1 cellular context compared by ENCODE assay signal in the genomic region with DNA sequence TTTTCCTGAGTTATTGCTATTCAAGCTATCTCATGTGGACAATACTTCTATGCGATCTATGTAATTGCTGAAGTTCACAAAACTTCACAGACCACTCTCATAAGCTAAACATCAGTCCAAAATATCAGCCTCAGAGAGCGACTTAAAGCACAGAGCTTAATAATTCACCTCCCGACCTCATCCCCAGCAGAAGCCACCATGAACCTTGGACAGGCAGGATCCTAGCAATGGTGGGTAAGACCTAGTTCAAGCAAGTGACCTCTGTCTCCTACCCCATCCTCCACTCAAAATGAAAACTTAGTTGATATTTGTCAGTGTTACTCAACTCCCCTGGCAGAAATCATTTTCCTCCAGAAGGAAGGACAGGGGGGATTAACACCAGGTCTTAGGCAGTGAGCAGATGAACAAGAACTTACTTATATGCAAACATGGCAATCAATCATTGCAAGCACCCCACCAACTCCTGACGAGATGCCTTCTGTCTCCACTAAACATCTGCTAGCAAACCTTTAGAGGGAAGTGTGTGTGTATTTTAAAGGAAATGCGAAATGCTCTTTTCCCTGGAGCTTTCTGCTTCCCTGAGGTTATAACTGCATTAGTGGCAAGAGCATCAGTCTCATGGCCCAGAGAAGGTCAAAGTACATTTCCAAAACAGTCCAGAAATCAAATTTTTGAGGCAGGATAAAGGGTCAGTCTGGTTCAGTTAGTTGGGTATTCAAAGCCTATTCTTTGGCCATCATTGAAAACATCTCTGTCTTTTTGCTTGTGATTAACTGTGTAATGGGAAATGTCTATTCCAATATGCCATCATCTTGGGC.
TF ChIP-seq lines count a peak whose summit lies in the region.

No MANE protein-coding gene starts in this region.

TF ChIP-seq in liver, 16 proteins besides CTCF, POLR2A, EP300 and RAD21 (continued from another document):
- TF ChIP-seq, protein P1, sequence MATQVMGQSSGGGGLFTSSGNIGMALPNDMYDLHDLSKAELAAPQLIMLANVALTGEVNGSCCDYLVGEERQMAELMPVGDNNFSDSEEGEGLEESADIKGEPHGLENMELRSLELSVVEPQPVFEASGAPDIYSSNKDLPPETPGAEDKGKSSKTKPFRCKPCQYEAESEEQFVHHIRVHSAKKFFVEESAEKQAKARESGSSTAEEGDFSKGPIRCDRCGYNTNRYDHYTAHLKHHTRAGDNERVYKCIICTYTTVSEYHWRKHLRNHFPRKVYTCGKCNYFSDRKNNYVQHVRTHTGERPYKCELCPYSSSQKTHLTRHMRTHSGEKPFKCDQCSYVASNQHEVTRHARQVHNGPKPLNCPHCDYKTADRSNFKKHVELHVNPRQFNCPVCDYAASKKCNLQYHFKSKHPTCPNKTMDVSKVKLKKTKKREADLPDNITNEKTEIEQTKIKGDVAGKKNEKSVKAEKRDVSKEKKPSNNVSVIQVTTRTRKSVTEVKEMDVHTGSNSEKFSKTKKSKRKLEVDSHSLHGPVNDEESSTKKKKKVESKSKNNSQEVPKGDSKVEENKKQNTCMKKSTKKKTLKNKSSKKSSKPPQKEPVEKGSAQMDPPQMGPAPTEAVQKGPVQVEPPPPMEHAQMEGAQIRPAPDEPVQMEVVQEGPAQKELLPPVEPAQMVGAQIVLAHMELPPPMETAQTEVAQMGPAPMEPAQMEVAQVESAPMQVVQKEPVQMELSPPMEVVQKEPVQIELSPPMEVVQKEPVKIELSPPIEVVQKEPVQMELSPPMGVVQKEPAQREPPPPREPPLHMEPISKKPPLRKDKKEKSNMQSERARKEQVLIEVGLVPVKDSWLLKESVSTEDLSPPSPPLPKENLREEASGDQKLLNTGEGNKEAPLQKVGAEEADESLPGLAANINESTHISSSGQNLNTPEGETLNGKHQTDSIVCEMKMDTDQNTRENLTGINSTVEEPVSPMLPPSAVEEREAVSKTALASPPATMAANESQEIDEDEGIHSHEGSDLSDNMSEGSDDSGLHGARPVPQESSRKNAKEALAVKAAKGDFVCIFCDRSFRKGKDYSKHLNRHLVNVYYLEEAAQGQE (IDR thresholded peaks at IDR 0.05) = peak; percentile 28
